Comparison of ENCODE assay signal across 7 cellular contexts in the genomic region with DNA sequence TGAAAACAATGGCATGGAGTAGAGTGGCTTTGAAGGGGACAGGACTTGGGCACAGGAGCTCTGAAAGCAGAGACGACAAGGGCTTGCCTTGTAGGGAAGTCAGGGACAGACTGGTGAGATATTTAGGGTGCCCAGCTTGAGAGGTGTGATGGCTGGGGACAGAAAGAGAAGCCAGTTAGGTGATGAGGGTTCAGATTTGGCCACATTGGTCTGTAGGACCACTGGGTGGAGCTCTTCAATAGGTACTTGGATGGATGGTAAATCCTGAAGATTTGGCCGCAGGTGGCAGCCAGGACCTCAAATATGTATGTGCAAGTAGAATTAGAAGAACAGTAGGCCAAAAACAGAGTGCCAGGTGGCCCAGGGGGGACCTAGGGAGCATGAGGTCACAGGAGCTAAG. TPM values are rescaled to one million over a fixed set of nuclear protein-coding genes. Genes with fewer than 3 reads are reported as not detected.
DNase-seq lines count a peak whose midpoint lies in the region; ATAC-seq and TF ChIP-seq lines count a peak whose summit lies in the region.
"Not testable (repeated sequence)": the region's sequence is repeated elsewhere in the genome, so short reads cannot be mapped to it uniquely, and the experiment has no call there.

No MANE protein-coding gene starts in this region.

- H3K9me3 Mint-ChIP-seq in GM23338; activated CD4-positive, alpha-beta T cell treated with anti-CD3 and anti-CD28 coated beads for 36 hours (ENCODE audit: low read depth); activated naive CD4-positive, alpha-beta T cell treated with anti-CD3 and anti-CD28 coated beads, Interleukin-2, amount 50 U/mL, for 24 hours; neural progenitor cell: not testable (repeated sequence)

- H3K4me3 Mint-ChIP-seq in GM23338; activated CD4-positive, alpha-beta T cell treated with anti-CD3 and anti-CD28 coated beads for 36 hours; activated naive CD4-positive, alpha-beta T cell treated with anti-CD3 and anti-CD28 coated beads, Interleukin-2, amount 50 U/mL, for 24 hours; neural progenitor cell: not testable (repeated sequence)

- DNase-seq in GM23338 (ENCODE audit: low spot score); Panc1 (ENCODE audit: low read depth, low spot score); activated CD4-positive, alpha-beta T cell treated with anti-CD3 and anti-CD28 coated beads for 36 hours; left colon; right lobe of liver; neural progenitor cell (ENCODE audit: low spot score): not testable (repeated sequence)

- H3K4me1 Mint-ChIP-seq in GM23338; activated CD4-positive, alpha-beta T cell treated with anti-CD3 and anti-CD28 coated beads for 36 hours; activated naive CD4-positive, alpha-beta T cell treated with anti-CD3 and anti-CD28 coated beads, Interleukin-2, amount 50 U/mL, for 24 hours; neural progenitor cell: not testable (repeated sequence)

- H3K27me3 Mint-ChIP-seq in GM23338 (ENCODE audit: insufficient read depth, low read depth, poor library complexity); activated CD4-positive, alpha-beta T cell treated with anti-CD3 and anti-CD28 coated beads for 36 hours; activated naive CD4-positive, alpha-beta T cell treated with anti-CD3 and anti-CD28 coated beads, Interleukin-2, amount 50 U/mL, for 24 hours; neural progenitor cell (ENCODE audit: insufficient read depth, low read depth): not testable (repeated sequence)

- not testable (repeated sequence) for H2AFZ ChIP-seq in GM23338; neural progenitor cell (replicated peaks)

- not testable (repeated sequence) for H3K9ac ChIP-seq in neural progenitor cell

- 0 out of 4 replicates have a peak, but pooled peaks of 1 of the 2 experiments have one; percentile 4 for TF ChIP-seq CTCF in GM23338 (conservative IDR thresholded peaks at IDR 0.05; ENCODE audit: low read depth in 2 of 2)
- TF ChIP-seq CTCF in Panc1 (IDR thresholded peaks at IDR 0.05); right lobe of liver (IDR thresholded peaks at IDR 0.05): not testable (repeated sequence)
- peak; percentile 4 for TF ChIP-seq CTCF in neural progenitor cell (IDR thresholded peaks at IDR 0.05)

- BruUV-seq in Panc1 (replicated peaks; lab: Mats Ljungman, UMichigan), result not testable (repeated sequence)

- not testable (repeated sequence) for H3K79me2 ChIP-seq in GM23338 (replicated peaks; ENCODE audit: insufficient read depth); neural progenitor cell (ENCODE audit: low read depth)

- POLR2A ChIA-PET in Panc1 (lab: Charles Lee); activated CD4-positive, alpha-beta T cell treated with anti-CD3 and anti-CD28 coated beads for 36 hours (lab: Charles Lee): not testable (repeated sequence)

- H3K36me3 ChIP-seq in GM23338 (ENCODE audit: insufficient read depth); Panc1 (ENCODE audit: control insufficient read depth, insufficient read depth, low read length); right lobe of liver; neural progenitor cell: not testable (repeated sequence)

- not testable (repeated sequence) for H3K27ac Mint-ChIP-seq in GM23338; activated CD4-positive, alpha-beta T cell treated with anti-CD3 and anti-CD28 coated beads for 36 hours; neural progenitor cell
- H3K27ac Mint-ChIP-seq in activated naive CD4-positive, alpha-beta T cell treated with anti-CD3 and anti-CD28 coated beads, Interleukin-2, amount 50 U/mL, for 24 hours, result peak overlapping the region; percentile 17

- WGBS in right lobe of liver (ENCODE audit: insufficient coverage, low coverage, low lambda C conversion rate, missing lambda C conversion rate), result 91% methylated on average over 2 of the region's 2 CpGs

- TF ChIP-seq POLR2A in right lobe of liver (IDR thresholded peaks at IDR 0.05), result not testable (repeated sequence)

- H3K9me2 ChIP-seq in GM23338 (ENCODE audit: insufficient read depth), result not testable (repeated sequence)

- H4K20me1 ChIP-seq in GM23338 (replicated peaks; ENCODE audit: insufficient read depth); neural progenitor cell (ENCODE audit: low read depth): not testable (repeated sequence)

- not testable (repeated sequence) for H3K4me1 ChIP-seq in GM23338 (ENCODE audit: insufficient read depth); Panc1 (ENCODE audit: control insufficient read depth, insufficient read depth, low read length); right lobe of liver; neural progenitor cell

- H3K36me3 Mint-ChIP-seq in GM23338 (ENCODE audit: low read depth); activated CD4-positive, alpha-beta T cell treated with anti-CD3 and anti-CD28 coated beads for 36 hours (ENCODE audit: low read depth); activated naive CD4-positive, alpha-beta T cell treated with anti-CD3 and anti-CD28 coated beads, Interleukin-2, amount 50 U/mL, for 24 hours; neural progenitor cell: not testable (repeated sequence)

- not testable (repeated sequence) for H3K9me3 ChIP-seq in Panc1 (ENCODE audit: control insufficient read depth, insufficient read depth, low read depth, low read length); right lobe of liver; neural progenitor cell (ENCODE audit: low read depth)

- not testable (repeated sequence) for H3K4me3 ChIP-seq in GM23338; Panc1 (ENCODE audit: low read depth in 2 of 2, low read length in 2 of 2); right lobe of liver; neural progenitor cell

- H3F3A ChIP-seq in GM23338 (replicated peaks; ENCODE audit: low read depth); neural progenitor cell (ENCODE audit: low read depth): not testable (repeated sequence)

- intact Hi-C loops in Panc1 (cut with micrococcal nuclease; ENCODE audit: unreplicated experiment); activated CD4-positive, alpha-beta T cell treated with anti-CD3 and anti-CD28 coated beads for 36 hours (cut with DNase I, micrococcal nuclease); left colon (cut with DNase I, micrococcal nuclease); right lobe of liver (cut with DNase I): not testable (repeated sequence)

- CTCF ChIA-PET in Panc1 (lab: Charles Lee); activated CD4-positive, alpha-beta T cell treated with anti-CD3 and anti-CD28 coated beads for 36 hours (lab: Charles Lee): not testable (repeated sequence)

- H3K27me3 ChIP-seq in GM23338 (ENCODE audit: insufficient read depth); Panc1 (ENCODE audit: control insufficient read depth, insufficient read depth, low read length); right lobe of liver; neural progenitor cell: not testable (repeated sequence)

- ATAC-seq in GM23338 (peak; percentile 62), Panc1 (0 out of 2 replicates have a peak, but pooled peaks have one; percentile 50), left colon (peak; percentile 33), right lobe of liver (peak; percentile 40 to 53 (median 51))
- ATAC-seq in activated CD4-positive, alpha-beta T cell treated with anti-CD3 and anti-CD28 coated beads for 36 hours, result peak; percentile 30

- in situ Hi-C loops in Panc1 (cut with HindIII; ENCODE audit: low pct_unique_long_range_greater_than_20kb, low sequenced_read_pairs), result not testable (repeated sequence)

- H3K4me2 ChIP-seq in GM23338, neural progenitor cell: not testable (repeated sequence)

- not testable (repeated sequence) for H3K27ac ChIP-seq in GM23338 (ENCODE audit: low read depth); Panc1 (ENCODE audit: low read length); right lobe of liver; neural progenitor cell

RNA-seq across cellular contexts. Expression of gene NOMO1, which starts 25.3 kb away (rescaled TPM):
- total RNA-seq in GM23338 (2014; rRNA removed; shearing (Covaris generic)), result 95.6 and 145 TPM in 2 replicates
- polyA plus RNA-seq in GM23338 (2016; fragmentation: Nextera tagmentation; extraction: Ambion mirVana), result 53.7 and 55.0 TPM in 2 replicates
- total RNA-seq in Panc1 (2021; ENCODE audit: unreplicated experiment) (249 TPM), left colon (10 to 100 TPM; 82.1 to 85.3 TPM), right lobe of liver (10 to 100 TPM; 34.7 to 55.1 (median 44.9) TPM), neural progenitor cell (ENCODE audit: low replicate concordance) (61.1 and 85.1 TPM in 2 replicates)
- 196 TPM for polyA plus RNA-seq in Panc1 (2012; ENCODE audit: insufficient read length)
- total RNA-seq in activated CD4-positive, alpha-beta T cell treated with anti-CD3 and anti-CD28 coated beads for 36 hours, result 10 to 100 TPM; 38.4 to 55.7 TPM
